Comparison of ENCODE assay signal across 14 cellular contexts in the genomic region with DNA sequence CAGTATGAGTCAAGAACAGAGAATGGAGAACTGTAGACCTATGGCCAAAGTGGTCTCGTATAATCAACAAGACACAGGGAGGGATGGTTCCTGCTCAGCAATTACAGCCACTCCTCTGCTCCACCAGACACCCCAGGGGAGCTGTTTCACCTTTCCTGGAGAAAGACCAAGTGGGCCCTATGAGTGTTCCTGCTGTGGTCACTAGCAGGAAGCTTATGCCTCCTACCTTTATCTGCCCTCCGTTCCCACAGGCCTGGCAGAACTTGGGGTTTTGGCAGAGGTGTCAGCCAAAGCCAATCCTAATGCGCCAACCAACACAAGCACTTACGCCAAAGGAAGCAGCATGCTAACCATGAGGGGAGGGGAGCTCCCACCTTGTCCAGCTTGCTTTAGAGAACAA. TPM values are rescaled to one million over a fixed set of nuclear protein-coding genes. Genes with fewer than 3 reads are reported as not detected.
DNase-seq lines count a peak whose midpoint lies in the region; ATAC-seq and TF ChIP-seq lines count a peak whose summit lies in the region.
"Had no signal": no experiment of that assay in that cellular context is flagged by ENCODE, and none has a peak within 500 bp of the region (broad histone marks: within the 10 kb centered on the region; RNA-seq: fewer than 3 reads in every experiment).

No MANE protein-coding gene starts in this region.

- H3K27ac ChIP-seq in esophagus (ENCODE audit: low read depth in 2 of 2, low read length in 1 of 2), result peak overlapping the region; percentile 52 to 66
- peak overlapping the region; percentile 84 to 85 for H3K27ac ChIP-seq in tibial artery
- H3K27ac ChIP-seq: VCaP had no signal

- peaks cover 25% of the 10 kb centered on the region for H3K36me3 Mint-ChIP-seq in activated naive CD8-positive, alpha-beta T cell treated with anti-CD3 and anti-CD28 coated beads, Interleukin-2, amount 10 ng/mL, durations not matched to agents 7 days and 5 days
- H3K36me3 Mint-ChIP-seq in activated naive CD8-positive, alpha-beta T cell treated with anti-CD3 and anti-CD28 coated beads for 36 hours, result peaks cover 33% of the 10 kb centered on the region
- peaks cover 60% of the 10 kb centered on the region for H3K36me3 Mint-ChIP-seq in activated CD8-positive, alpha-beta T cell treated with anti-CD3 and anti-CD28 coated beads, Interleukin-2, amount 10 ng/mL, durations not matched to agents 7 days and 5 days (ENCODE audit: low read depth)

- ATAC-seq in activated naive CD8-positive, alpha-beta T cell treated with anti-CD3 and anti-CD28 coated beads, Interleukin-2, amount 10 ng/mL, durations not matched to agents 7 days and 5 days (ENCODE audit: low read depth), result no peak
- ATAC-seq in activated CD8-positive, alpha-beta T cell treated with anti-CD3 and anti-CD28 coated beads, Interleukin-2, amount 10 ng/mL, durations not matched to agents 7 days and 5 days, result no peak
- ATAC-seq: Panc1 had no signal

- no peak for DNase-seq in activated naive CD8-positive, alpha-beta T cell treated with anti-CD3 and anti-CD28 coated beads, Interleukin-2, amount 10 ng/mL, durations not matched to agents 7 days and 5 days
- DNase-seq in activated naive CD8-positive, alpha-beta T cell treated with anti-CD3 and anti-CD28 coated beads for 36 hours, result no peak
- no peak for DNase-seq in activated CD8-positive, alpha-beta T cell treated with anti-CD3 and anti-CD28 coated beads, Interleukin-2, amount 10 ng/mL, durations not matched to agents 7 days and 5 days
- DNase-seq in tibial artery (peak in 1 of 2 donors; percentile 74), NCI-H128 (lab: John Stamatoyannopoulos, UW; ENCODE audit: unreplicated experiment) (no peak), NCI-H1092 (lab: John Stamatoyannopoulos, UW) (no peak), G401 (ENCODE audit: low spot score) (no peak)
- DNase-seq: activated T-cell treated with anti-CD3 and anti-CD28 coated beads, Interleukin-2, amount 50 U/mL, for 48 hours; DMS53; foreskin melanocyte; nephron progenitor cell had no signal

- peak overlapping the region; percentile 28 for H3K27ac Mint-ChIP-seq in activated naive CD8-positive, alpha-beta T cell treated with anti-CD3 and anti-CD28 coated beads, Interleukin-2, amount 10 ng/mL, durations not matched to agents 7 days and 5 days
- no peak overlapping the region for H3K27ac Mint-ChIP-seq in activated naive CD8-positive, alpha-beta T cell treated with anti-CD3 and anti-CD28 coated beads for 36 hours
- H3K27ac Mint-ChIP-seq in activated CD8-positive, alpha-beta T cell treated with anti-CD3 and anti-CD28 coated beads, Interleukin-2, amount 10 ng/mL, durations not matched to agents 7 days and 5 days, result peak overlapping the region; percentile 53

- CTCF ChIA-PET in activated CD8-positive, alpha-beta T cell treated with anti-CD3 and anti-CD28 coated beads, Interleukin-2, amount 10 ng/mL, durations not matched to agents 7 days and 5 days (lab: Charles Lee), result interaction anchor here (0.7 to 3.1 kb wide), 7 partner anchors 8 to 100 kb away, joined by 3 to 17 read pairs (median 4); no protein-coding TSS in a partner anchor

- H3K9me3 ChIP-seq in esophagus (ENCODE audit: control insufficient read depth in 2 of 2, insufficient read depth in 1 of 2, low read depth in 1 of 2, low read length in 1 of 2) (no peaks in the 10 kb centered on the region), tibial artery (no peaks in the 10 kb centered on the region)

- H3K4me3 Mint-ChIP-seq in activated naive CD8-positive, alpha-beta T cell treated with anti-CD3 and anti-CD28 coated beads, Interleukin-2, amount 10 ng/mL, durations not matched to agents 7 days and 5 days, result peak overlapping the region; percentile 17
- H3K4me3 Mint-ChIP-seq in activated naive CD8-positive, alpha-beta T cell treated with anti-CD3 and anti-CD28 coated beads for 36 hours, result no peak overlapping the region
- H3K4me3 Mint-ChIP-seq in activated CD8-positive, alpha-beta T cell treated with anti-CD3 and anti-CD28 coated beads, Interleukin-2, amount 10 ng/mL, durations not matched to agents 7 days and 5 days, result no peak overlapping the region
- H3K4me3 Mint-ChIP-seq: nephron progenitor cell had no signal

- WGBS in esophagus, 2 donors, result 54 to 67% methylated on average over 4 of the region's 4 CpGs

- peaks cover 32% of the 10 kb centered on the region for H3K4me1 Mint-ChIP-seq in activated naive CD8-positive, alpha-beta T cell treated with anti-CD3 and anti-CD28 coated beads, Interleukin-2, amount 10 ng/mL, durations not matched to agents 7 days and 5 days
- peaks cover 23% of the 10 kb centered on the region for H3K4me1 Mint-ChIP-seq in activated naive CD8-positive, alpha-beta T cell treated with anti-CD3 and anti-CD28 coated beads for 36 hours
- peaks cover 49% of the 10 kb centered on the region for H3K4me1 Mint-ChIP-seq in activated CD8-positive, alpha-beta T cell treated with anti-CD3 and anti-CD28 coated beads, Interleukin-2, amount 10 ng/mL, durations not matched to agents 7 days and 5 days (ENCODE audit: low read depth)

- POLR2A ChIA-PET in activated naive CD8-positive, alpha-beta T cell treated with anti-CD3 and anti-CD28 coated beads, Interleukin-2, amount 10 ng/mL, durations not matched to agents 7 days and 5 days (lab: Charles Lee), result no interaction called here
- POLR2A ChIA-PET in activated CD8-positive, alpha-beta T cell treated with anti-CD3 and anti-CD28 coated beads, Interleukin-2, amount 10 ng/mL, durations not matched to agents 7 days and 5 days (lab: Charles Lee), result interaction anchor here (0.5 to 1.5 kb wide), 3 partner anchors 15 to 330 kb away, joined by 3 to 4 read pairs (median 3); no protein-coding TSS in a partner anchor

- in situ Hi-C loops in G401 (cut with HindIII; ENCODE audit: low sequenced_read_pairs), result loop anchor here (25.0 kb wide), 1 partner anchor 120 kb away; the partner anchor contains the start of gene ADD3

- H3K4me3 ChIP-seq in esophagus (ENCODE audit: low read depth in 1 of 2, low read length in 2 of 2), result no peak overlapping the region
- H3K4me3 ChIP-seq in tibial artery, result no peak overlapping the region

- intact Hi-C loops in tibial artery (cut with DNase I; ENCODE audit: low total_unique reads), result no loop called here

- H3K4me1 ChIP-seq in esophagus (ENCODE audit: control insufficient read depth in 2 of 2, insufficient read depth in 2 of 2, low read length in 1 of 2), result peaks cover 9 to 21% of the 10 kb centered on the region in 2 donors
- H3K4me1 ChIP-seq in tibial artery, result peaks cover 0 to 78% (median 61%) of the 10 kb centered on the region in 4 donors

- no peaks in the 10 kb centered on the region for H3K27me3 ChIP-seq in esophagus (ENCODE audit: control insufficient read depth in 1 of 2, insufficient read depth in 2 of 2, low read length in 2 of 2)
- H3K27me3 ChIP-seq in tibial artery, result no peaks in the 10 kb centered on the region

- H3K9me3 Mint-ChIP-seq in activated naive CD8-positive, alpha-beta T cell treated with anti-CD3 and anti-CD28 coated beads, Interleukin-2, amount 10 ng/mL, durations not matched to agents 7 days and 5 days, result no peaks in the 10 kb centered on the region
- no peaks in the 10 kb centered on the region for H3K9me3 Mint-ChIP-seq in activated naive CD8-positive, alpha-beta T cell treated with anti-CD3 and anti-CD28 coated beads for 36 hours
- no peaks in the 10 kb centered on the region for H3K9me3 Mint-ChIP-seq in activated CD8-positive, alpha-beta T cell treated with anti-CD3 and anti-CD28 coated beads, Interleukin-2, amount 10 ng/mL, durations not matched to agents 7 days and 5 days (ENCODE audit: insufficient read depth)

- no peaks in the 10 kb centered on the region for H3K27me3 Mint-ChIP-seq in activated naive CD8-positive, alpha-beta T cell treated with anti-CD3 and anti-CD28 coated beads, Interleukin-2, amount 10 ng/mL, durations not matched to agents 7 days and 5 days
- no peaks in the 10 kb centered on the region for H3K27me3 Mint-ChIP-seq in activated naive CD8-positive, alpha-beta T cell treated with anti-CD3 and anti-CD28 coated beads for 36 hours
- no peaks in the 10 kb centered on the region for H3K27me3 Mint-ChIP-seq in activated CD8-positive, alpha-beta T cell treated with anti-CD3 and anti-CD28 coated beads, Interleukin-2, amount 10 ng/mL, durations not matched to agents 7 days and 5 days (ENCODE audit: low read depth)

- H3K36me3 ChIP-seq in esophagus (ENCODE audit: control insufficient read depth in 2 of 2, insufficient read depth in 2 of 2, low read length in 1 of 2) (peaks cover 8 to 14% of the 10 kb centered on the region in 2 donors), tibial artery (peaks cover 6 to 20% (median 17%) of the 10 kb centered on the region in 3 donors)

- no peak for TF ChIP-seq CTCF in tibial artery (IDR thresholded peaks at IDR 0.05)

RNA-seq across cellular contexts. Expression of gene XPNPEP1, which starts 31.2 kb away (rescaled TPM):
- total RNA-seq in activated naive CD8-positive, alpha-beta T cell treated with anti-CD3 and anti-CD28 coated beads, Interleukin-2, amount 10 ng/mL, durations not matched to agents 7 days and 5 days, result 10 to 100 TPM; 92.9 to 99.4 TPM
- total RNA-seq in activated naive CD8-positive, alpha-beta T cell treated with anti-CD3 and anti-CD28 coated beads for 36 hours, result 10 to 100 TPM; 90.2 to 96.5 TPM
- 100 to 1,000 TPM; 102 to 106 TPM for total RNA-seq in activated CD8-positive, alpha-beta T cell treated with anti-CD3 and anti-CD28 coated beads, Interleukin-2, amount 10 ng/mL, durations not matched to agents 7 days and 5 days
- 10 to 100 TPM; 11.3 to 29.3 TPM for polyA plus RNA-seq in esophagus
- 109 and 153 TPM in 2 replicates for total RNA-seq in G401 (2014; rRNA removed; shearing (Covaris generic))
